Comparison of ENCODE assay signal across 18 cellular contexts in genomic region chr14:69317392-69317755, GRCh38. TPM values are rescaled to one million over a fixed set of nuclear protein-coding genes. Genes with fewer than 3 reads are reported as not detected.
DNase-seq lines count a peak whose midpoint lies in the region; ATAC-seq and TF ChIP-seq lines count a peak whose summit lies in the region.
"Had no signal": no experiment of that assay in that cellular context is flagged by ENCODE, and none has a peak within 500 bp of the region (broad histone marks: within the 10 kb centered on the region; RNA-seq: fewer than 3 reads in every experiment).

No MANE protein-coding gene starts in this region.

- H3K27me3 ChIP-seq in heart right ventricle = no peaks in the 10 kb centered on the region
- no peaks in the 10 kb centered on the region for H3K27me3 ChIP-seq in endodermal cell (ENCODE audit: control insufficient read depth, insufficient read depth, low read length, poor library complexity, severe bottlenecking)
- H3K27me3 ChIP-seq in uterus = no peaks in the 10 kb centered on the region
- H3K27me3 ChIP-seq: ovary had no signal

- H3K36me3 Mint-ChIP-seq in endodermal cell (ENCODE audit: low read depth) = no peaks in the 10 kb centered on the region
- H3K36me3 Mint-ChIP-seq in osteocyte (ENCODE audit: unreplicated experiment) = no peaks in the 10 kb centered on the region
- H3K36me3 Mint-ChIP-seq: WTC11 had no signal

- ATAC-seq in heart right ventricle = peak in 1 of 8 donors; percentile 3

- TF ChIP-seq CTCF in heart right ventricle (IDR thresholded peaks at IDR 0.05) = no peak
- TF ChIP-seq CTCF in endodermal cell (conservative IDR thresholded peaks at IDR 0.05) = no peak
- no peak for TF ChIP-seq CTCF in osteocyte (IDR thresholded peaks at IDR 0.05)
- TF ChIP-seq CTCF in uterus (IDR thresholded peaks at IDR 0.05) = no peak

- no peak for TF ChIP-seq POLR2A in uterus (IDR thresholded peaks at IDR 0.05)

- DNase-seq in heart right ventricle (no peak), cardiac septum (ENCODE audit: low spot score) (no peak), endodermal cell (peak; percentile 17), osteocyte (ENCODE audit: extremely low spot score, unreplicated experiment) (no peak), uterus (no peak), NCI-H446 (lab: John Stamatoyannopoulos, UW) (no peak), posterior cingulate gyrus (no peak), HEK293T (ENCODE audit: extremely low spot score) (no peak)
- DNase-seq: cerebellar nuclear complex, COR-L47, NCI-H1694, NCI-H345, SHP77 treated with DMSO at 0.1 percent for 48 hours, T-helper 2 cell had no signal

- no peak overlapping the region for H3K4me3 ChIP-seq in heart right ventricle
- H3K4me3 ChIP-seq in endodermal cell (ENCODE audit: low read length) = no peak overlapping the region
- no peak overlapping the region for H3K4me3 ChIP-seq in uterus
- H3K4me3 ChIP-seq: mucosa of descending colon, ovary had no signal

- POLR2A ChIA-PET in HEK293T (lab: Yijun Ruan, JAX) = interaction anchor here (1.0 kb wide), 1 partner anchor 17 kb away, joined by 3 read pairs; no protein-coding TSS in a partner anchor

- H3K9me3 Mint-ChIP-seq in endodermal cell (peaks cover 7% of the 10 kb centered on the region), osteocyte (ENCODE audit: unreplicated experiment) (no peaks in the 10 kb centered on the region)
- H3K9me3 Mint-ChIP-seq: activated T-helper 2 cell treated with anti-CD3 and anti-CD28 coated beads, Interferon-gamma antibody, Interleukin-2, Interleukin-4, amounts not matched to agents 10 μg/mL and 5 μg/mL and 100 μg/mL, durations not matched to agents 14 hours and 24 hours and 36 hours had no signal

- intact Hi-C loops in heart right ventricle (cut with DNase I) (loop anchor here in 2 of 10 donors (2.0 to 10.0 kb wide), 2 partner anchors 53 to 57 kb away; partner anchors contain the start of gene GALNT16 (in 2 of the 2)), cardiac septum (cut with DNase I) (loop anchor here (5.0 kb wide), 1 partner anchor 55 kb away; the partner anchor contains the start of gene GALNT16), uterus (cut with DNase I; ENCODE audit: low total_unique reads) (no loop called here), posterior cingulate gyrus (cut with DNase I) (no loop called here)

- H3K27me3 Mint-ChIP-seq in endodermal cell (ENCODE audit: insufficient read depth) (no peaks in the 10 kb centered on the region), osteocyte (ENCODE audit: unreplicated experiment) (no peaks in the 10 kb centered on the region)

- CTCF ChIA-PET in HEK293T (lab: Yijun Ruan, JAX) = no interaction called here

- H3K9ac ChIP-seq in endodermal cell (ENCODE audit: extremely low read depth, low read length, poor library complexity, severe bottlenecking) = no peak overlapping the region

- no peaks in the 10 kb centered on the region for H3K9me3 ChIP-seq in heart right ventricle
- H3K9me3 ChIP-seq in endodermal cell (ENCODE audit: control insufficient read depth, low read length) = no peaks in the 10 kb centered on the region
- no peaks in the 10 kb centered on the region for H3K9me3 ChIP-seq in uterus
- H3K9me3 ChIP-seq: mucosa of descending colon, ovary had no signal

- 42 to 50% methylated on average over 3 of the region's 3 CpGs for WGBS in heart right ventricle, 2 donors
- WGBS in endodermal cell (ENCODE audit: insufficient coverage in 1 of 2, insufficient read length in 1 of 2), 2 experiments = 87 to 88% methylated on average over 2 to 3 of the region's 3 CpGs

- H3K4me1 ChIP-seq in heart right ventricle (peaks cover 10 to 47% (median 34%) of the 10 kb centered on the region in 9 donors), endodermal cell (ENCODE audit: control insufficient read depth, insufficient read depth, low read length) (no peaks in the 10 kb centered on the region), uterus (peaks cover 0 to 4% of the 10 kb centered on the region in 2 donors)

- H3K27ac ChIP-seq in heart right ventricle (peak overlapping the region; percentile 27 to 86 (median 73)), endodermal cell (ENCODE audit: low read depth, low read length) (no peak overlapping the region), uterus (peak overlapping the region; percentile 64 to 81)
- H3K27ac ChIP-seq: ovary had no signal

- H3K36me3 ChIP-seq in heart right ventricle (peaks cover 0 to 3% (median 0%) of the 10 kb centered on the region in 9 donors), endodermal cell (ENCODE audit: control insufficient read depth, insufficient read depth, low read length) (no peaks in the 10 kb centered on the region), uterus (no peaks in the 10 kb centered on the region)
- H3K36me3 ChIP-seq: ovary had no signal

- peaks cover 1% of the 10 kb centered on the region for H3K4me1 Mint-ChIP-seq in endodermal cell
- peaks cover 34% of the 10 kb centered on the region for H3K4me1 Mint-ChIP-seq in osteocyte (ENCODE audit: unreplicated experiment)

- H3K4me3 Mint-ChIP-seq in endodermal cell = no peak overlapping the region
- no peak overlapping the region for H3K4me3 Mint-ChIP-seq in osteocyte (ENCODE audit: unreplicated experiment)
- H3K4me3 Mint-ChIP-seq: WTC11 had no signal

- no peak overlapping the region for H3K27ac Mint-ChIP-seq in endodermal cell
- H3K27ac Mint-ChIP-seq in osteocyte (ENCODE audit: unreplicated experiment) = peak overlapping the region; percentile 83
- H3K27ac Mint-ChIP-seq: activated T-helper 2 cell treated with anti-CD3 and anti-CD28 coated beads, Interferon-gamma antibody, Interleukin-2, Interleukin-4, amounts not matched to agents 10 μg/mL and 5 μg/mL and 100 μg/mL, durations not matched to agents 14 hours and 24 hours and 36 hours; WTC11 had no signal

TF ChIP-seq in HEK293T, 16 proteins besides CTCF, POLR2A, EP300 and RAD21:
- TF ChIP-seq L3MBTL2 (conservative IDR thresholded peaks at IDR 0.05) = no peak
- no peak for TF ChIP-seq SUZ12 (IDR thresholded peaks at IDR 0.05)
- no peak for TF ChIP-seq ELF4 (IDR thresholded peaks at IDR 0.05)
- TF ChIP-seq FOXM1 (IDR thresholded peaks at IDR 0.05; ENCODE audit: borderline replicate concordance) = no peak
- TF ChIP-seq FOXA1 (IDR thresholded peaks at IDR 0.05) = no peak
- TF ChIP-seq, protein P1, sequence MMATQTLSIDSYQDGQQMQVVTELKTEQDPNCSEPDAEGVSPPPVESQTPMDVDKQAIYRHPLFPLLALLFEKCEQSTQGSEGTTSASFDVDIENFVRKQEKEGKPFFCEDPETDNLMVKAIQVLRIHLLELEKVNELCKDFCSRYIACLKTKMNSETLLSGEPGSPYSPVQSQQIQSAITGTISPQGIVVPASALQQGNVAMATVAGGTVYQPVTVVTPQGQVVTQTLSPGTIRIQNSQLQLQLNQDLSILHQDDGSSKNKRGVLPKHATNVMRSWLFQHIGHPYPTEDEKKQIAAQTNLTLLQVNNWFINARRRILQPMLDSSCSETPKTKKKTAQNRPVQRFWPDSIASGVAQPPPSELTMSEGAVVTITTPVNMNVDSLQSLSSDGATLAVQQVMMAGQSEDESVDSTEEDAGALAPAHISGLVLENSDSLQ (IDR thresholded peaks at IDR 0.05) = no peak
- no peak for TF ChIP-seq NFRKB (IDR thresholded peaks at IDR 0.05)
- no peak for TF ChIP-seq BHLHE40 (IDR thresholded peaks at IDR 0.05; ENCODE audit: borderline replicate concordance)
- no peak for TF ChIP-seq ARNT (IDR thresholded peaks at IDR 0.05)
- TF ChIP-seq TARDBP (IDR thresholded peaks at IDR 0.05) = no peak
- no peak for TF ChIP-seq LEF1 (IDR thresholded peaks at IDR 0.05; ENCODE audit: borderline replicate concordance)
- no peak for TF ChIP-seq CTBP1 (IDR thresholded peaks at IDR 0.05; ENCODE audit: borderline replicate concordance)
- no peak for TF ChIP-seq FOXK2 (IDR thresholded peaks at IDR 0.05)
- no peak for TF ChIP-seq HDGF (IDR thresholded peaks at IDR 0.05; ENCODE audit: borderline replicate concordance)
- TF ChIP-seq SP1 (IDR thresholded peaks at IDR 0.05) = no peak
- no peak for TF ChIP-seq ZNF384 (IDR thresholded peaks at IDR 0.05)

RNA-seq across cellular contexts. Expression of gene GALNT16, which starts 57.4 kb away (rescaled TPM):
- total RNA-seq in heart right ventricle (100 to 1,000 TPM in 2 of 10 donors, 10 to 100 TPM in 8; 51.2 to 106 (median 71.7) TPM), cardiac septum (25.8 TPM), endodermal cell (1 to 10 TPM; 2.2 to 8.0 TPM), osteocyte (2.6 and 3.1 TPM in 2 replicates), uterus (10 to 100 TPM in 3 of 4 donors, 1 to 10 TPM in 1; 2.1 to 35.9 (median 11.5) TPM)
- 10 to 100 TPM in 1 of 2 donors, 1 to 10 TPM in 1; 9.6 to 56.5 TPM for polyA plus RNA-seq in heart right ventricle
- polyA plus RNA-seq in endodermal cell (2013, experiment 1 of 2) = 22.3 TPM
- 17.7 TPM for polyA plus RNA-seq in endodermal cell (2013, experiment 2 of 2)
